1 cellular context compared by ENCODE assay signal in genomic region chr17:75273968-75274708, GRCh38.
TF ChIP-seq lines count a peak whose summit lies in the region.

No MANE protein-coding gene starts in this region.

TF ChIP-seq in HEK293, 187 proteins besides CTCF, POLR2A, EP300 and RAD21 (continued from another document and continues in another):
- no peak for TF ChIP-seq ZNF449 (tag by site-specific recombination; IDR thresholded peaks at IDR 0.05)
- TF ChIP-seq ZNF529 (tag by site-specific recombination; IDR thresholded peaks at IDR 0.05; ENCODE audit: insufficient replicate concordance) = no peak
- TF ChIP-seq AEBP2 (tag by site-specific recombination; IDR thresholded peaks at IDR 0.05; ENCODE audit: borderline replicate concordance) = no peak
- 0 out of 2 replicates have a peak, but pooled peaks have one; percentile 65 for TF ChIP-seq ZSCAN23 (tag by site-specific recombination; IDR thresholded peaks at IDR 0.05)
- no peak for TF ChIP-seq ZNF16 (tag by site-specific recombination; IDR thresholded peaks at IDR 0.05; ENCODE audit: low read depth)
- TF ChIP-seq ZBTB44 (tag by site-specific recombination; IDR thresholded peaks at IDR 0.05) = 0 out of 2 replicates have a peak, but pooled peaks have one; percentile 6
- peak; percentile 79 for TF ChIP-seq ZNF600 (tag by site-specific recombination; IDR thresholded peaks at IDR 0.05)
- TF ChIP-seq SCRT1 (tag by site-specific recombination; IDR thresholded peaks at IDR 0.05; ENCODE audit: borderline replicate concordance) = no peak
- no peak; the same call in 1 of the 2 replicates for TF ChIP-seq ZSCAN4 (tag by site-specific recombination; IDR thresholded peaks at IDR 0.05)
- TF ChIP-seq ZNF114 (tag by site-specific recombination; IDR thresholded peaks at IDR 0.05) = no peak
- peak; percentile 30; the same call in 1 of the 2 replicates for TF ChIP-seq ZBTB20 (tag by site-specific recombination; IDR thresholded peaks at IDR 0.05)
- TF ChIP-seq ZNF596 (tag by site-specific recombination; IDR thresholded peaks at IDR 0.05) = no peak
- TF ChIP-seq REST (tag by site-specific recombination; IDR thresholded peaks at IDR 0.05) = peak; percentile 97
- 0 out of 2 replicates have a peak, but pooled peaks have one; percentile 54 for TF ChIP-seq ZBTB7A (tag by site-specific recombination; IDR thresholded peaks at IDR 0.05; ENCODE audit: low read depth)
- TF ChIP-seq ZNF433 (tag by site-specific recombination; IDR thresholded peaks at IDR 0.05; ENCODE audit: low read depth) = no peak
- TF ChIP-seq SP3 (tag by site-specific recombination; IDR thresholded peaks at IDR 0.05) = no peak
- TF ChIP-seq ZNF660 (tag by site-specific recombination; IDR thresholded peaks at IDR 0.05) = peak; percentile 72; the same call in 1 of the 2 replicates
- peak; percentile 83 for TF ChIP-seq ZBTB21 (tag by site-specific recombination; IDR thresholded peaks at IDR 0.05)
- no peak for TF ChIP-seq BCL11B (tag by site-specific recombination; IDR thresholded peaks at IDR 0.05; ENCODE audit: low read depth)
- TF ChIP-seq ZFP37 (tag by site-specific recombination; IDR thresholded peaks at IDR 0.05) = peak; percentile 73; the same call in 1 of the 2 replicates
- TF ChIP-seq ZNF692 (tag by site-specific recombination; IDR thresholded peaks at IDR 0.05) = peak; percentile 56
- TF ChIP-seq PATZ1 (tag by site-specific recombination; IDR thresholded peaks at IDR 0.05) = peak; percentile 62; the same call in 1 of the 2 replicates
- TF ChIP-seq ZFHX2 (tag by site-specific recombination; conservative IDR thresholded peaks at IDR 0.05) = peak; percentile 62
- peak; percentile 68 for TF ChIP-seq ZNF366 (tag by site-specific recombination; conservative IDR thresholded peaks at IDR 0.05)
- no peak for TF ChIP-seq ZNF157 (tag by site-specific recombination; IDR thresholded peaks at IDR 0.05)
- no peak for TF ChIP-seq ZNF791 (tag by site-specific recombination; IDR thresholded peaks at IDR 0.05)
- TF ChIP-seq PRDM2 (tag by site-specific recombination; IDR thresholded peaks at IDR 0.05; ENCODE audit: borderline replicate concordance) = no peak
- TF ChIP-seq ZNF558 (tag by site-specific recombination; IDR thresholded peaks at IDR 0.05) = peak; percentile 97
- peak; percentile 80; the same call in 1 of the 2 replicates for TF ChIP-seq KLF17 (tag by site-specific recombination; IDR thresholded peaks at IDR 0.05)
- TF ChIP-seq GLIS1 (tag by site-specific recombination; IDR thresholded peaks at IDR 0.05) = peak; percentile 72
- TF ChIP-seq INSM2 (tag by site-specific recombination; IDR thresholded peaks at IDR 0.05) = 0 out of 2 replicates have a peak, but pooled peaks have one; percentile 21
